1 cellular context compared by ENCODE assay signal in genomic region chr1:47433037-47433421, GRCh38.
A peak's percentile ranks its signal among the peaks of the same experiment; 100 is the strongest.
TF ChIP-seq lines count a peak whose summit lies in the region.

No MANE protein-coding gene starts in this region.

TF ChIP-seq in GM12878, 131 proteins besides CTCF, POLR2A, EP300 and RAD21:
- TF ChIP-seq TCF3 (IDR thresholded peaks at IDR 0.05; ENCODE audit: borderline replicate concordance, insufficient read depth, low read depth, low read length) (no peak), CHD2 (IDR thresholded peaks at IDR 0.05; ENCODE audit: borderline replicate concordance, low read depth, low read length) (0 out of 2 replicates have a peak, but pooled peaks have one; percentile 1), MYC (IDR thresholded peaks at IDR 0.05; ENCODE audit: insufficient read depth, insufficient read length, insufficient replicate concordance, low read length, severe bottlenecking) (no peak)
